ENCODE assay signal across 8 cellular contexts in genomic region chr1:185044981-185045792, GRCh38. TPM values are rescaled to one million over a fixed set of nuclear protein-coding genes. Genes with fewer than 3 reads are reported as not detected.
DNase-seq lines count a peak whose midpoint lies in the region; ATAC-seq, FAIRE-seq and TF ChIP-seq lines count a peak whose summit lies in the region.

Gene RNF2 (plus strand): TSS chr1:185045558. CDS start chr1:185087554, 41,996 bp downstream.

- H3K27ac Mint-ChIP-seq in CD4-positive, alpha-beta memory T cell = peak within 1 kb of the TSS; percentile 88 to 98 (median 96)

- no TSS peak for BruUV-seq in endothelial cell of umbilical vein (replicated peaks; lab: Mats Ljungman, UMichigan)

- H3K27me3 ChIP-seq in CD4-positive, alpha-beta memory T cell (ENCODE audit: insufficient read depth, low read length) = no peaks in the 10 kb centered on the region
- H3K27me3 ChIP-seq in endothelial cell of umbilical vein (ENCODE audit: control insufficient read depth in 2 of 2, insufficient read depth in 2 of 2, low read length in 2 of 2) = no peaks in the 10 kb centered on the region

- DNase-seq in CD4-positive, alpha-beta memory T cell = peak; percentile 76 to 88 (median 83)
- DNase-seq in NOMO-1 treated with DMSO at 0.1 percent for 48 hours (lab: John Stamatoyannopoulos, UW; ENCODE audit: unreplicated experiment) = peak; percentile 79
- peak; percentile 85 for DNase-seq in activated CD8-positive, alpha-beta memory T cell treated with anti-CD3 and anti-CD28 coated beads, Interleukin-2, amount 50 U/mL, for 4 hours
- peak; percentile 86 for DNase-seq in endothelial cell of umbilical vein (ENCODE audit: low read depth, low spot score)
- peak; percentile 85 for DNase-seq in midbrain (lab: John Stamatoyannopoulos, UW)
- DNase-seq in stimulated activated CD8-positive, alpha-beta memory T cell treated with anti-CD3 and anti-CD28 coated beads, Interleukin-2, amount 100 ng/mL, for 1 hour (ENCODE audit: low read depth in 2 of 2) = peak; percentile 62 to 63

- H3K9ac ChIP-seq in endothelial cell of umbilical vein (replicated peaks; ENCODE audit: extremely low read depth, insufficient read depth, low read length) = peak within 1 kb of the TSS; percentile 69

- H3K9me1 ChIP-seq in endothelial cell of umbilical vein (replicated peaks; ENCODE audit: control insufficient read depth, extremely low read depth, insufficient read depth, low read length) = no peaks in the 10 kb centered on the region

- dilution Hi-C loops in endothelial cell of umbilical vein (cut with MboI; ENCODE audit: extremely low pct_ligation_motif_present, low sequenced_read_pairs) = no loop called here

- H4K20me1 ChIP-seq in endothelial cell of umbilical vein (replicated peaks; ENCODE audit: control insufficient read depth, extremely low read depth, insufficient read depth, low read length) = peaks cover 12% of the 10 kb centered on the region

- CTCF ChIA-PET in CD4-positive, alpha-beta memory T cell (lab: Charles Lee; ENCODE audit: partially characterized antibody) = interaction anchor here (0.6 to 2.9 kb wide), 11 partner anchors 10 to 319 kb away, joined by 3 to 11 read pairs (median 3); no protein-coding TSS in a partner anchor
- CTCF ChIA-PET in endothelial cell of umbilical vein (lab: Charles Lee) = interaction anchor here (0.9 to 3.4 kb wide), 3 partner anchors 100 to 240 kb away, joined by 3 to 27 read pairs (median 3); no protein-coding TSS in a partner anchor

- H3K79me2 ChIP-seq in endothelial cell of umbilical vein (ENCODE audit: control insufficient read depth, insufficient read depth, low read length) = peaks cover 39% of the 10 kb centered on the region

- H3K4me3 Mint-ChIP-seq in CD4-positive, alpha-beta memory T cell = peak within 1 kb of the TSS; percentile 94 to 99 (median 96)

- H3K4me3 ChIP-seq in CD4-positive, alpha-beta memory T cell (ENCODE audit: low read length in 2 of 2) = peak within 1 kb of the TSS; percentile 72 to 78
- peak within 1 kb of the TSS; percentile 71 to 96 (median 74) for H3K4me3 ChIP-seq in endothelial cell of umbilical vein (replicated peaks in 1 of 3; ENCODE audit: insufficient read depth in 1 of 3, low read depth in 1 of 3, low read length in 3 of 3)

- FAIRE-seq in endothelial cell of umbilical vein (lab: Jason Lieb, UNC) = peak; percentile 59

- peak; percentile 59 for TF ChIP-seq POLR2A in endothelial cell of umbilical vein (IDR thresholded peaks at IDR 0.05; ENCODE audit: low read depth, low read length)

- TF ChIP-seq CTCF in endothelial cell of umbilical vein (IDR thresholded peaks at IDR 0.05; ENCODE audit: extremely low read depth in 1 of 2, insufficient read depth in 1 of 2, low read depth in 1 of 2, low read length in 2 of 2) = no peak

- peaks cover 0 to 3% of the 10 kb centered on the region in 2 donors for H3K9me3 ChIP-seq in CD4-positive, alpha-beta memory T cell (ENCODE audit: control insufficient read depth in 1 of 2, low read length in 2 of 2)
- H3K9me3 ChIP-seq in endothelial cell of umbilical vein (replicated peaks; ENCODE audit: control insufficient read depth, insufficient read depth, low read length) = no peaks in the 10 kb centered on the region

- H3K27me3 Mint-ChIP-seq in CD4-positive, alpha-beta memory T cell = no peaks in the 10 kb centered on the region

- intact Hi-C loops in CD4-positive, alpha-beta memory T cell (cut with micrococcal nuclease) = loop anchor here (1.0 to 5.0 kb wide), 4 partner anchors 73 to 290 kb away; partner anchors contain the start of genes IVNS1ABP, NIBAN1 and SWT1
- intact Hi-C loops in endothelial cell of umbilical vein (cut with micrococcal nuclease) = loop anchor here (1.0 to 5.0 kb wide), 2 partner anchors 125 to 327 kb away; no protein-coding TSS in a partner anchor

- POLR2A ChIA-PET in CD4-positive, alpha-beta memory T cell (lab: Charles Lee; ENCODE audit: partially characterized antibody) = interaction anchor here (0.5 to 2.3 kb wide), 11 partner anchors 71 to 1011 kb away, joined by 3 to 30 read pairs (median 3); partner anchors contain the start of genes EDEM3, IVNS1ABP, NIBAN1 and SWT1
- POLR2A ChIA-PET in endothelial cell of umbilical vein (lab: Charles Lee) = interaction anchor here (0.5 to 0.7 kb wide), 5 partner anchors 85 to 802 kb away, joined by 3 to 5 read pairs (median 4); partner anchors contain the start of gene SWT1

- no peaks in the 10 kb centered on the region for H3K36me3 ChIP-seq in CD4-positive, alpha-beta memory T cell (ENCODE audit: insufficient read depth, low read length)
- H3K36me3 ChIP-seq in endothelial cell of umbilical vein (ENCODE audit: control insufficient read depth in 2 of 2, extremely low read depth in 1 of 2, insufficient read depth in 2 of 2, low read length in 2 of 2) = no peaks in the 10 kb centered on the region

- H3K9me3 Mint-ChIP-seq in CD4-positive, alpha-beta memory T cell = no peaks in the 10 kb centered on the region

- peak within 1 kb of the TSS; percentile 71 for H3K27ac ChIP-seq in CD4-positive, alpha-beta memory T cell (ENCODE audit: low read depth, low read length)
- H3K27ac ChIP-seq in endothelial cell of umbilical vein (ENCODE audit: insufficient read depth, low read depth, low read length) = peak within 1 kb of the TSS; percentile 9

- peak within 1 kb of the TSS; percentile 100 for H3K4me2 ChIP-seq in endothelial cell of umbilical vein (ENCODE audit: insufficient read depth, low read length)

- H3K4me1 ChIP-seq in CD4-positive, alpha-beta memory T cell (ENCODE audit: insufficient read depth, low read length) = peaks cover 31% of the 10 kb centered on the region
- H3K4me1 ChIP-seq in endothelial cell of umbilical vein (ENCODE audit: control insufficient read depth, extremely low read depth, insufficient read depth, low read length) = peaks cover 12% of the 10 kb centered on the region

- ATAC-seq in GM19452 (IDR thresholded peaks at IDR 0.05; ENCODE audit: unreplicated experiment) (peak; percentile 83), HG03575 (IDR thresholded peaks at IDR 0.05; ENCODE audit: extremely low read depth, insufficient number of reproducible peaks, low FRiP score, unreplicated experiment) (peak; percentile 33)

- H2AFZ ChIP-seq in endothelial cell of umbilical vein (ENCODE audit: low read depth, low read length) = peak within 1 kb of the TSS; percentile 94

- peaks cover 31 to 52% (median 43%) of the 10 kb centered on the region in 4 donors for H3K4me1 Mint-ChIP-seq in CD4-positive, alpha-beta memory T cell

- H3K36me3 Mint-ChIP-seq in CD4-positive, alpha-beta memory T cell = peaks cover 0 to 8% of the 10 kb centered on the region in 2 donors

TF ChIP-seq in endothelial cell of umbilical vein, 7 proteins besides CTCF, POLR2A, EP300 and RAD21:
- TF ChIP-seq EZH2 (IDR thresholded peaks at IDR 0.05; ENCODE audit: borderline replicate concordance, low read depth, low read length, severe bottlenecking) = no peak
- no peak for TF ChIP-seq POLR2AphosphoS5 (IDR thresholded peaks at IDR 0.05; ENCODE audit: insufficient read depth, low read depth, low read length)
- TF ChIP-seq GATA2 (IDR thresholded peaks at IDR 0.05; ENCODE audit: insufficient read depth, insufficient read length, low read depth, low read length) = no peak
- no peak for TF ChIP-seq FOS (IDR thresholded peaks at IDR 0.05; ENCODE audit: borderline replicate concordance, insufficient read depth, low read length)
- TF ChIP-seq MYC (IDR thresholded peaks at IDR 0.05; ENCODE audit: low read depth, low read length) = peak; percentile 53
- no peak for TF ChIP-seq JUN (IDR thresholded peaks at IDR 0.05; ENCODE audit: borderline replicate concordance, insufficient read depth, insufficient read length, low read depth)
- TF ChIP-seq, protein P1, sequence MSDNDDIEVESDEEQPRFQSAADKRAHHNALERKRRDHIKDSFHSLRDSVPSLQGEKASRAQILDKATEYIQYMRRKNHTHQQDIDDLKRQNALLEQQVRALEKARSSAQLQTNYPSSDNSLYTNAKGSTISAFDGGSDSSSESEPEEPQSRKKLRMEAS (IDR thresholded peaks at IDR 0.05; ENCODE audit: insufficient read depth, insufficient read length) = peak; percentile 35

RNA-seq across cellular contexts. Expression of gene RNF2, which starts in this region (rescaled TPM):
- 10 to 100 TPM; 27.0 TPM for total RNA-seq in CD4-positive, alpha-beta memory T cell
- polyA plus RNA-seq in CD4-positive, alpha-beta memory T cell = 10 to 100 TPM; 26.5 to 37.1 TPM
- 26.0 and 30.6 TPM in 2 replicates for total RNA-seq in endothelial cell of umbilical vein
- 10.3 and 13.6 TPM in 2 replicates for polyA plus RNA-seq in endothelial cell of umbilical vein
- polyA plus RNA-seq in endothelial cell of umbilical vein (2011; cell fraction: cytosol; rRNA removed) = 31.6 and 31.8 TPM in 2 replicates
- 15.5 and 18.9 TPM in 2 replicates for polyA plus RNA-seq in endothelial cell of umbilical vein (2011; cell fraction: nucleus; rRNA removed)
- 20.3 and 26.0 TPM in 2 replicates for polyA plus RNA-seq in endothelial cell of umbilical vein (2012)
- polyA minus RNA-seq in endothelial cell of umbilical vein = 25.2 and 36.7 TPM in 2 replicates
- 19.4 TPM for polyA minus RNA-seq in endothelial cell of umbilical vein (2011; cell fraction: cytosol; rRNA and poly(A)+ RNA removed)
- 14.3 and 21.8 TPM in 2 replicates for polyA minus RNA-seq in endothelial cell of umbilical vein (2011; cell fraction: nucleus; rRNA and poly(A)+ RNA removed)

Comparison
In these comparisons a context has a peak if more than half of its experiments do, and no peak if none do; other contexts are left out.
1. Peak in every context shown above with its lines: DNase-seq, ATAC-seq, H3K4me3 ChIP-seq and H3K27ac ChIP-seq.